Comparison of ENCODE assay signal across 8 cellular contexts in the genomic region with DNA sequence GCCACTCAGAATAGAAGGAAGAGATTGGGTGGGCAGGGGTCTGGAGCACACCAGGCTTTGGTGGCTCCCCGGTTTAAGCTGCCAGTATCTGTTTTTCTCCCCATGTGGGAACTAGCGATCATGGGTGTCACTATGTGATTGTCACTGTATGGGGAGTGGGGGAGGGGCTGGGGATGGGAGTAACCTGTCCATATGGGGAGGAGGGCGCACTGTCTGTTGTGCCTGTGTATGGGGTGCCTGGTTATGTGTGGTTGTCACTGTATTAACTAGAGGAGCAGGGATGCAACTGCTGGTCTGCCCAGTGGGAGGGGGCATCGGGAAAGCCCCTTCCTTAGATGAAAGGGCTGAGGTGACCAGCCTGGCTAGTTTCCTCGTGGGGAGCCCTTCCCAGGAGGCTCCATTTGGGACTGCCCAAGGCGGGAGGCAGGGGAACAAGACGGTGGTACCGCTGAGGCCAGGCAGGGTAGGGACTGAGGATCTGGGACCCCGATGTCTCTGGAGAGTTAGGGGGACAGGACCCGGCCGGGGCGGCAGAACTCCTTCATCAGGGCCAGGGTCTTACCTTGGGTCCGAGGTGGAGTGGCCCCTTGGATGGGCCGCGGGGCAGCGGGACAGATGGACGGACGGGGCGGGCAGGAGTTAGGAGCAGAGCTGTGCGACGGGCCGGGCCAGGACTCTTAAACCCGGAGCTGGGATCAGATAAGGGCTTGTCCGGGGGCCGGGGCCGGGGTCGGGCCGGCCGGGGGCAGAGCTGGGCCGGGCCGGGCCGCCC. TPM values are rescaled to one million over a fixed set of nuclear protein-coding genes. Genes with fewer than 3 reads are reported as not detected.
DNase-seq lines count a peak whose midpoint lies in the region; ATAC-seq and TF ChIP-seq lines count a peak whose summit lies in the region.

A gene (minus strand): TSS at position 701 of the 772 bp plus-strand sequence. CDS start 27,628 bp downstream, outside the sequence.

- DNase-seq in BJ (ENCODE audit: low read depth) (no peak), NCI-H69 (lab: John Stamatoyannopoulos, UW) (peak; percentile 18), H4 (ENCODE audit: low spot score) (no peak), SHP77 treated with DMSO at 0.1 percent for 48 hours (lab: John Stamatoyannopoulos, UW) (no peak), NCI-H2171 treated with DMSO at 0.1 percent for 48 hours (lab: John Stamatoyannopoulos, UW) (no peak)
- DNase-seq in effector memory CD4-positive, alpha-beta T cell, result no peak
- no peak for DNase-seq in natural killer cell treated with Interleukin-12 subunit alpha and Interleukin-12 subunit beta and Interleukin-15 and Interleukin-18, amount 100 ng/mL, for 72 hours (ENCODE audit: low spot score)

- H3K4me1 Mint-ChIP-seq in natural killer cell treated with Interleukin-12 subunit alpha and Interleukin-12 subunit beta and Interleukin-15 and Interleukin-18, amount 100 ng/mL, for 72 hours (ENCODE audit: low read depth in 2 of 2), result peaks cover 6 to 11% of the 10 kb centered on the region in 2 donors

- no peaks in the 10 kb centered on the region for H3K9me3 ChIP-seq in effector memory CD4-positive, alpha-beta T cell (ENCODE audit: control insufficient read depth, low read length)

- H3K27me3 ChIP-seq in BJ (ENCODE audit: control insufficient read depth, insufficient read depth, low read length), result peaks cover 35% of the 10 kb centered on the region
- peaks cover 6% of the 10 kb centered on the region for H3K27me3 ChIP-seq in effector memory CD4-positive, alpha-beta T cell (replicated peaks; ENCODE audit: control insufficient read depth, insufficient read depth, low read length, poor library complexity, severe bottlenecking)

- H3K4me1 ChIP-seq in effector memory CD4-positive, alpha-beta T cell (ENCODE audit: control insufficient read depth, insufficient read depth, low read length, poor library complexity, severe bottlenecking), result peaks cover 9% of the 10 kb centered on the region

- CTCF ChIA-PET in BJ (lab: Yijun Ruan, JAX), result interaction anchor here (0.7 to 6.4 kb wide), 6 partner anchors 10 to 182 kb away, joined by 3 to 62 read pairs (median 8); a partner anchor contains a TSS

- H3K9me3 Mint-ChIP-seq in natural killer cell treated with Interleukin-12 subunit alpha and Interleukin-12 subunit beta and Interleukin-15 and Interleukin-18, amount 100 ng/mL, for 72 hours, result no peaks in the 10 kb centered on the region

- no peaks in the 10 kb centered on the region for H3K36me3 ChIP-seq in BJ (ENCODE audit: control insufficient read depth, insufficient read depth, low read length)
- no peaks in the 10 kb centered on the region for H3K36me3 ChIP-seq in effector memory CD4-positive, alpha-beta T cell (ENCODE audit: control insufficient read depth, insufficient read depth, low read length)

- TF ChIP-seq CTCF in BJ (IDR thresholded peaks at IDR 0.05; ENCODE audit: insufficient read depth, low read depth, low read length), result no peak

- H3K27ac ChIP-seq in effector memory CD4-positive, alpha-beta T cell (ENCODE audit: insufficient read depth, low read length, poor library complexity, severe bottlenecking), result no peak within 1 kb of the TSS

- no peaks in the 10 kb centered on the region for H3K36me3 Mint-ChIP-seq in natural killer cell treated with Interleukin-12 subunit alpha and Interleukin-12 subunit beta and Interleukin-15 and Interleukin-18, amount 100 ng/mL, for 72 hours

- H3K4me3 ChIP-seq in BJ (ENCODE audit: low read depth, low read length), result peak within 1 kb of the TSS; percentile 42
- H3K4me3 ChIP-seq in effector memory CD4-positive, alpha-beta T cell (ENCODE audit: insufficient read depth, low read depth, low read length, poor library complexity, severe bottlenecking), result peak within 1 kb of the TSS; percentile 56

- peak within 1 kb of the TSS; percentile 97 for H3K4me3 Mint-ChIP-seq in natural killer cell treated with Interleukin-12 subunit alpha and Interleukin-12 subunit beta and Interleukin-15 and Interleukin-18, amount 100 ng/mL, for 72 hours

- POLR2A ChIA-PET in BJ (lab: Charles Lee), result no interaction called here

- peaks cover 39 to 53% of the 10 kb centered on the region in 2 donors for H3K27me3 Mint-ChIP-seq in natural killer cell treated with Interleukin-12 subunit alpha and Interleukin-12 subunit beta and Interleukin-15 and Interleukin-18, amount 100 ng/mL, for 72 hours

- H3K27ac Mint-ChIP-seq in natural killer cell treated with Interleukin-12 subunit alpha and Interleukin-12 subunit beta and Interleukin-15 and Interleukin-18, amount 100 ng/mL, for 72 hours, result no peak within 1 kb of the TSS

- ATAC-seq in natural killer cell treated with Interleukin-12 subunit alpha and Interleukin-12 subunit beta and Interleukin-15 and Interleukin-18, amount 100 ng/mL, for 72 hours, result no peak
- ATAC-seq in HG02759 (IDR thresholded peaks at IDR 0.05; ENCODE audit: unreplicated experiment), result no peak

RNA-seq across cellular contexts. Expression of the gene that starts here (rescaled TPM):
- not detected in 2 replicates for polyA plus RNA-seq in BJ (2011; rRNA removed)
- polyA minus RNA-seq in BJ (2011; rRNA and poly(A)+ RNA removed), result not detected in 2 replicates
- under 1 TPM in 1 of 2 donors, not detected in 1; 0.50 TPM for total RNA-seq in natural killer cell treated with Interleukin-12 subunit alpha and Interleukin-12 subunit beta and Interleukin-15 and Interleukin-18, amount 100 ng/mL, for 72 hours
- not detected in 2 replicates for total RNA-seq in H4 (2014; rRNA removed; shearing (Covaris generic))
